1 cellular context compared by ENCODE assay signal in genomic region chr18:63150942-63151421, GRCh38.
TF ChIP-seq lines count a peak whose summit lies in the region.

No MANE protein-coding gene starts in this region.

TF ChIP-seq in GM23338, 12 proteins besides CTCF, POLR2A, EP300 and RAD21 (continued from another document):
- TF ChIP-seq EZH2phosphoT487 (IDR thresholded peaks at IDR 0.05; ENCODE audit: unreplicated experiment) (no peak), JUNB (IDR thresholded peaks at IDR 0.05; ENCODE audit: unreplicated experiment) (no peak), CREB1 (CRISPR knock-in tag; IDR thresholded peaks at IDR 0.05; ENCODE audit: low read depth) (no peak), ZNF114 (CRISPR knock-in tag; IDR thresholded peaks at IDR 0.05) (no peak)
- TF ChIP-seq, protein P1, sequence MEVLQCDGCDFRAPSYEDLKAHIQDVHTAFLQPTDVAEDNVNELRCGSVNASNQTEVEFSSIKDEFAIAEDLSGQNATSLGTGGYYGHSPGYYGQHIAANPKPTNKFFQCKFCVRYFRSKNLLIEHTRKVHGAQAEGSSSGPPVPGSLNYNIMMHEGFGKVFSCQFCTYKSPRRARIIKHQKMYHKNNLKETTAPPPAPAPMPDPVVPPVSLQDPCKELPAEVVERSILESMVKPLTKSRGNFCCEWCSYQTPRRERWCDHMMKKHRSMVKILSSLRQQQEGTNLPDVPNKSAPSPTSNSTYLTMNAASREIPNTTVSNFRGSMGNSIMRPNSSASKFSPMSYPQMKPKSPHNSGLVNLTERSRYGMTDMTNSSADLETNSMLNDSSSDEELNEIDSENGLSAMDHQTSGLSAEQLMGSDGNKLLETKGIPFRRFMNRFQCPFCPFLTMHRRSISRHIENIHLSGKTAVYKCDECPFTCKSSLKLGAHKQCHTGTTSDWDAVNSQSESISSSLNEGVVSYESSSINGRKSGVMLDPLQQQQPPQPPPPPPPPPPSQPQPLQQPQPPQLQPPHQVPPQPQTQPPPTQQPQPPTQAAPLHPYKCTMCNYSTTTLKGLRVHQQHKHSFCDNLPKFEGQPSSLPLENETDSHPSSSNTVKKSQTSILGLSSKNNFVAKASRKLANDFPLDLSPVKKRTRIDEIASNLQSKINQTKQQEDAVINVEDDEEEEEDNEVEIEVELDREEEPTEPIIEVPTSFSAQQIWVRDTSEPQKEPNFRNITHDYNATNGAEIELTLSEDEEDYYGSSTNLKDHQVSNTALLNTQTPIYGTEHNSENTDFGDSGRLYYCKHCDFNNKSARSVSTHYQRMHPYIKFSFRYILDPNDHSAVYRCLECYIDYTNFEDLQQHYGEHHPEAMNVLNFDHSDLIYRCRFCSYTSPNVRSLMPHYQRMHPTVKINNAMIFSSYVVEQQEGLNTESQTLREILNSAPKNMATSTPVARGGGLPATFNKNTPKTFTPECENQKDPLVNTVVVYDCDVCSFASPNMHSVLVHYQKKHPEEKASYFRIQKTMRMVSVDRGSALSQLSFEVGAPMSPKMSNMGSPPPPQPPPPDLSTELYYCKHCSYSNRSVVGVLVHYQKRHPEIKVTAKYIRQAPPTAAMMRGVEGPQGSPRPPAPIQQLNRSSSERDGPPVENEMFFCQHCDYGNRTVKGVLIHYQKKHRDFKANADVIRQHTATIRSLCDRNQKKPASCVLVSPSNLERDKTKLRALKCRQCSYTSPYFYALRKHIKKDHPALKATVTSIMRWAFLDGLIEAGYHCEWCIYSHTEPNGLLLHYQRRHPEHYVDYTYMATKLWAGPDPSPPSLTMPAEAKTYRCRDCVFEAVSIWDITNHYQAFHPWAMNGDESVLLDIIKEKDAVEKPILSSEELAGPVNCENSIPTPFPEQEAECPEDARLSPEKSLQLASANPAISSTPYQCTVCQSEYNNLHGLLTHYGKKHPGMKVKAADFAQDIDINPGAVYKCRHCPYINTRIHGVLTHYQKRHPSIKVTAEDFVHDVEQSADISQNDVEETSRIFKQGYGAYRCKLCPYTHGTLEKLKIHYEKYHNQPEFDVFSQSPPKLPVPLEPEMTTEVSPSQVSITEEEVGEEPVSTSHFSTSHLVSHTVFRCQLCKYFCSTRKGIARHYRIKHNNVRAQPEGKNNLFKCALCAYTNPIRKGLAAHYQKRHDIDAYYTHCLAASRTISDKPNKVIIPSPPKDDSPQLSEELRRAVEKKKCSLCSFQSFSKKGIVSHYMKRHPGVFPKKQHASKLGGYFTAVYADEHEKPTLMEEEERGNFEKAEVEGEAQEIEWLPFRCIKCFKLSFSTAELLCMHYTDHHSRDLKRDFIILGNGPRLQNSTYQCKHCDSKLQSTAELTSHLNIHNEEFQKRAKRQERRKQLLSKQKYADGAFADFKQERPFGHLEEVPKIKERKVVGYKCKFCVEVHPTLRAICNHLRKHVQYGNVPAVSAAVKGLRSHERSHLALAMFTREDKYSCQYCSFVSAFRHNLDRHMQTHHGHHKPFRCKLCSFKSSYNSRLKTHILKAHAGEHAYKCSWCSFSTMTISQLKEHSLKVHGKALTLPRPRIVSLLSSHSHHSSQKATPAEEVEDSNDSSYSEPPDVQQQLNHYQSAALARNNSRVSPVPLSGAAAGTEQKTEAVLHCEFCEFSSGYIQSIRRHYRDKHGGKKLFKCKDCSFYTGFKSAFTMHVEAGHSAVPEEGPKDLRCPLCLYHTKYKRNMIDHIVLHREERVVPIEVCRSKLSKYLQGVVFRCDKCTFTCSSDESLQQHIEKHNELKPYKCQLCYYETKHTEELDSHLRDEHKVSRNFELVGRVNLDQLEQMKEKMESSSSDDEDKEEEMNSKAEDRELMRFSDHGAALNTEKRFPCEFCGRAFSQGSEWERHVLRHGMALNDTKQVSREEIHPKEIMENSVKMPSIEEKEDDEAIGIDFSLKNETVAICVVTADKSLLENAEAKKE (CRISPR knock-in tag; IDR thresholded peaks at IDR 0.05) = no peak
TF ChIP-seq in GM23338: peak in this region for 0.
